In genomic region chr2:96594282-96594681, GRCh38 we compare ENCODE assay signal across 1 cellular context.
TF ChIP-seq lines count a peak whose summit lies in the region.

No MANE protein-coding gene starts in this region.

TF ChIP-seq in HepG2, 621 proteins besides CTCF, POLR2A, EP300 and RAD21:
- TF ChIP-seq ZNF644 (CRISPR knock-in tag; IDR thresholded peaks at IDR 0.05; ENCODE audit: low read depth) (no peak), TAF15 (IDR thresholded peaks at IDR 0.05; ENCODE audit: low read depth, low read length, poor library complexity, severe bottlenecking) (no peak), STAG1 (CRISPR knock-in tag; IDR thresholded peaks at IDR 0.05) (no peak), SIX1 (CRISPR knock-in tag; IDR thresholded peaks at IDR 0.05; ENCODE audit: borderline replicate concordance) (no peak), ZNF225 (CRISPR knock-in tag; IDR thresholded peaks at IDR 0.05) (no peak), SP5 (CRISPR knock-in tag; IDR thresholded peaks at IDR 0.05; ENCODE audit: borderline replicate concordance, low read depth) (no peak), SMAD3 (CRISPR knock-in tag; IDR thresholded peaks at IDR 0.05) (no peak), ARID2 (CRISPR knock-in tag; IDR thresholded peaks at IDR 0.05; ENCODE audit: borderline replicate concordance) (no peak), ZSCAN12 (CRISPR knock-in tag; IDR thresholded peaks at IDR 0.05) (no peak), IRF2 (CRISPR knock-in tag; IDR thresholded peaks at IDR 0.05) (no peak), ZNF543 (CRISPR knock-in tag; IDR thresholded peaks at IDR 0.05) (no peak)
- TF ChIP-seq, protein P1, sequence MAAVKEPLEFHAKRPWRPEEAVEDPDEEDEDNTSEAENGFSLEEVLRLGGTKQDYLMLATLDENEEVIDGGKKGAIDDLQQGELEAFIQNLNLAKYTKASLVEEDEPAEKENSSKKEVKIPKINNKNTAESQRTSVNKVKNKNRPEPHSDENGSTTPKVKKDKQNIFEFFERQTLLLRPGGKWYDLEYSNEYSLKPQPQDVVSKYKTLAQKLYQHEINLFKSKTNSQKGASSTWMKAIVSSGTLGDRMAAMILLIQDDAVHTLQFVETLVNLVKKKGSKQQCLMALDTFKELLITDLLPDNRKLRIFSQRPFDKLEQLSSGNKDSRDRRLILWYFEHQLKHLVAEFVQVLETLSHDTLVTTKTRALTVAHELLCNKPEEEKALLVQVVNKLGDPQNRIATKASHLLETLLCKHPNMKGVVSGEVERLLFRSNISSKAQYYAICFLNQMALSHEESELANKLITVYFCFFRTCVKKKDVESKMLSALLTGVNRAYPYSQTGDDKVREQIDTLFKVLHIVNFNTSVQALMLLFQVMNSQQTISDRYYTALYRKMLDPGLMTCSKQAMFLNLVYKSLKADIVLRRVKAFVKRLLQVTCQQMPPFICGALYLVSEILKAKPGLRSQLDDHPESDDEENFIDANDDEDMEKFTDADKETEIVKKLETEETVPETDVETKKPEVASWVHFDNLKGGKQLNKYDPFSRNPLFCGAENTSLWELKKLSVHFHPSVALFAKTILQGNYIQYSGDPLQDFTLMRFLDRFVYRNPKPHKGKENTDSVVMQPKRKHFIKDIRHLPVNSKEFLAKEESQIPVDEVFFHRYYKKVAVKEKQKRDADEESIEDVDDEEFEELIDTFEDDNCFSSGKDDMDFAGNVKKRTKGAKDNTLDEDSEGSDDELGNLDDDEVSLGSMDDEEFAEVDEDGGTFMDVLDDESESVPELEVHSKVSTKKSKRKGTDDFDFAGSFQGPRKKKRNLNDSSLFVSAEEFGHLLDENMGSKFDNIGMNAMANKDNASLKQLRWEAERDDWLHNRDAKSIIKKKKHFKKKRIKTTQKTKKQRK (IDR thresholded peaks at IDR 0.05; ENCODE audit: low read length) = no peak
- TF ChIP-seq, protein P2, sequence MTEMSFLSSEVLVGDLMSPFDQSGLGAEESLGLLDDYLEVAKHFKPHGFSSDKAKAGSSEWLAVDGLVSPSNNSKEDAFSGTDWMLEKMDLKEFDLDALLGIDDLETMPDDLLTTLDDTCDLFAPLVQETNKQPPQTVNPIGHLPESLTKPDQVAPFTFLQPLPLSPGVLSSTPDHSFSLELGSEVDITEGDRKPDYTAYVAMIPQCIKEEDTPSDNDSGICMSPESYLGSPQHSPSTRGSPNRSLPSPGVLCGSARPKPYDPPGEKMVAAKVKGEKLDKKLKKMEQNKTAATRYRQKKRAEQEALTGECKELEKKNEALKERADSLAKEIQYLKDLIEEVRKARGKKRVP (CRISPR knock-in tag; IDR thresholded peaks at IDR 0.05) = no peak
